Comparison of ENCODE assay signal across 8 cellular contexts in genomic region chr13:30113531-30113930, GRCh38.
DNase-seq lines count a peak whose midpoint lies in the region; ATAC-seq and TF ChIP-seq lines count a peak whose summit lies in the region.

No MANE protein-coding gene starts in this region.

- CTCF ChIA-PET in Calu3 (lab: Charles Lee) = interaction anchor here (0.7 to 4.8 kb wide), 6 partner anchors 188 to 344 kb away, joined by 3 to 67 read pairs (median 7); no protein-coding TSS in a partner anchor
- CTCF ChIA-PET in GM10248 (lab: Yijun Ruan, JAX) = interaction anchor here (1.0 to 8.1 kb wide), 25 partner anchors 11 to 641 kb away, joined by 3 to 169 read pairs (median 5); no protein-coding TSS in a partner anchor

- ATAC-seq in psoas muscle (no peak), foreskin keratinocyte (no peak), HG02840 (IDR thresholded peaks at IDR 0.05; ENCODE audit: low FRiP score, unreplicated experiment) (no peak)

- no peaks in the 10 kb centered on the region for H3K27me3 ChIP-seq in psoas muscle (ENCODE audit: insufficient read depth in 3 of 3, low read length in 2 of 3)
- no peaks in the 10 kb centered on the region for H3K27me3 ChIP-seq in foreskin keratinocyte

- intact Hi-C loops in Calu3 (cut with micrococcal nuclease; ENCODE audit: unreplicated experiment) = loop anchor here (1.0 to 5.0 kb wide), 3 partner anchors 268 to 606 kb away; no protein-coding TSS in a partner anchor
- intact Hi-C loops in psoas muscle (cut with DNase I) = loop anchor here (2.0 to 10.0 kb wide), 4 partner anchors 261 to 519 kb away; partner anchors contain the start of genes UBL3 (in 2 of the 2) and SLC7A1 (in 1 of the 2)

- no peaks in the 10 kb centered on the region for H3K36me3 ChIP-seq in psoas muscle (ENCODE audit: insufficient read depth in 1 of 2, low read depth in 1 of 2)

- DNase-seq in Calu3 = no peak
- peak; percentile 86 for DNase-seq in SK-N-DZ (ENCODE audit: low spot score)
- DNase-seq in glutamatergic neuron = no peak
- no peak for DNase-seq in psoas muscle
- no peak for DNase-seq in NCI-H1092 (lab: John Stamatoyannopoulos, UW)
- no peak for DNase-seq in foreskin keratinocyte
- no peak for DNase-seq in GM10248 (ENCODE audit: extremely low spot score)

- no peak for TF ChIP-seq CTCF in Calu3 (IDR thresholded peaks at IDR 0.05; ENCODE audit: unreplicated experiment)
- no peak for TF ChIP-seq CTCF in glutamatergic neuron (IDR thresholded peaks at IDR 0.05; ENCODE audit: partially characterized antibody, unreplicated experiment)
- no peak for TF ChIP-seq CTCF in psoas muscle (IDR thresholded peaks at IDR 0.05)
- no peak for TF ChIP-seq CTCF in foreskin keratinocyte (conservative IDR thresholded peaks at IDR 0.05)
- no peak for TF ChIP-seq CTCF in GM10248 (IDR thresholded peaks at IDR 0.05; ENCODE audit: control extremely low read depth, extremely low read depth, low read depth, missing control alignments)

- H3K4me3 ChIP-seq in psoas muscle = no peak overlapping the region

- H3K9me3 Mint-ChIP-seq in Calu3 (ENCODE audit: low read depth, unreplicated experiment) (no peaks in the 10 kb centered on the region), glutamatergic neuron (ENCODE audit: unreplicated experiment) (peaks cover 9% of the 10 kb centered on the region)

- peaks cover 38% of the 10 kb centered on the region for H3K4me1 Mint-ChIP-seq in Calu3 (ENCODE audit: low read depth, unreplicated experiment)
- peaks cover 65% of the 10 kb centered on the region for H3K4me1 Mint-ChIP-seq in glutamatergic neuron (ENCODE audit: low read depth, unreplicated experiment)

- H3K27ac Mint-ChIP-seq in Calu3 (ENCODE audit: unreplicated experiment) = peak overlapping the region; percentile 75
- no peak overlapping the region for H3K27ac Mint-ChIP-seq in glutamatergic neuron (ENCODE audit: unreplicated experiment)

- H3K9me3 ChIP-seq in psoas muscle = no peaks in the 10 kb centered on the region

- H3K27me3 Mint-ChIP-seq in Calu3 (ENCODE audit: unreplicated experiment) = no peaks in the 10 kb centered on the region
- H3K27me3 Mint-ChIP-seq in glutamatergic neuron (ENCODE audit: unreplicated experiment) = peaks cover 7% of the 10 kb centered on the region

- H3K27ac ChIP-seq in psoas muscle (peak overlapping the region; percentile 41), foreskin keratinocyte (no peak overlapping the region)

- POLR2A ChIA-PET in GM10248 (lab: Yijun Ruan, JAX) = interaction anchor here (0.6 kb wide), 1 partner anchor 10 kb away, joined by 4 read pairs; no protein-coding TSS in a partner anchor

- peaks cover 12% of the 10 kb centered on the region for H3K4me1 ChIP-seq in psoas muscle
- peaks cover 17% of the 10 kb centered on the region for H3K4me1 ChIP-seq in foreskin keratinocyte

- 68 to 91% (median 72%) methylated on average over 5 of the region's 5 CpGs for WGBS in psoas muscle, 3 donors

- H3K36me3 Mint-ChIP-seq in Calu3 (ENCODE audit: insufficient read depth, unreplicated experiment) = peaks cover 13% of the 10 kb centered on the region
- H3K36me3 Mint-ChIP-seq in glutamatergic neuron (ENCODE audit: unreplicated experiment) = no peaks in the 10 kb centered on the region

- H3K4me3 Mint-ChIP-seq in Calu3 (ENCODE audit: low read depth, unreplicated experiment) (peak overlapping the region; percentile 7), glutamatergic neuron (ENCODE audit: unreplicated experiment) (peak overlapping the region; percentile 34)

- no TSS peak for BruUV-seq in Calu3 (replicated peaks; lab: Mats Ljungman, UMichigan)
